8 cellular contexts compared by ENCODE assay signal in genomic region chr11:67438121-67438902, GRCh38. TPM values are rescaled to one million over a fixed set of nuclear protein-coding genes. Genes with fewer than 3 reads are reported as not detected.
A peak's percentile ranks its signal among the peaks of the same experiment; 100 is the strongest.
DNase-seq lines count a peak whose midpoint lies in the region; ATAC-seq and TF ChIP-seq lines count a peak whose summit lies in the region.

No MANE protein-coding gene starts in this region.

- no peaks in the 10 kb centered on the region for H3K27me3 ChIP-seq in vagina

- DNase-seq in left ventricle myocardium superior (peak; percentile 58), cardiac septum (ENCODE audit: low spot score) (no peak), neural crest cell (ENCODE audit: low read depth, low spot score) (no peak), vagina (ENCODE audit: extremely low spot score in 2 of 2) (no peak), GM03348 (ENCODE audit: low spot score) (no peak), HPDE6-E6E7 (ENCODE audit: extremely low spot score) (no peak), globus pallidus (ENCODE audit: low spot score) (no peak)
- peak; percentile 72 for DNase-seq in activated effector memory CD4-positive, alpha-beta T cell treated with Interleukin-2 at 50 U/mL for 16 hours

- peak overlapping the region; percentile 4 for H3K27ac ChIP-seq in vagina

- H3K36me3 Mint-ChIP-seq in neural crest cell (ENCODE audit: low read depth): peaks cover 3% of the 10 kb centered on the region

- H3K4me1 Mint-ChIP-seq in neural crest cell: peaks cover 4% of the 10 kb centered on the region

- no peak for TF ChIP-seq POLR2A in vagina (IDR thresholded peaks at IDR 0.05)

- peak overlapping the region; percentile 22 to 32 for H3K4me3 ChIP-seq in vagina

- no peaks in the 10 kb centered on the region for H3K9me3 ChIP-seq in vagina

- H3K27ac Mint-ChIP-seq in neural crest cell (ENCODE audit: unreplicated experiment): no peak overlapping the region

- H3K4me1 ChIP-seq in vagina: peaks cover 54% of the 10 kb centered on the region

- intact Hi-C loops in left ventricle myocardium superior (cut with micrococcal nuclease): no loop called here
- intact Hi-C loops in cardiac septum (cut with DNase I): no loop called here
- intact Hi-C loops in vagina (cut with DNase I): no loop called here

- peaks cover 0 to 57% of the 10 kb centered on the region in 2 donors for H3K36me3 ChIP-seq in vagina

- H3K9me3 Mint-ChIP-seq in neural crest cell: no peaks in the 10 kb centered on the region

- TF ChIP-seq CTCF in neural crest cell (conservative IDR thresholded peaks at IDR 0.05) (no peak), vagina (IDR thresholded peaks at IDR 0.05) (no peak)

- no peaks in the 10 kb centered on the region for H3K27me3 Mint-ChIP-seq in neural crest cell (ENCODE audit: low read depth)

- no peak for ATAC-seq in left ventricle myocardium superior

- peak overlapping the region; percentile 41 for H3K4me3 Mint-ChIP-seq in neural crest cell

RNA-seq across cellular contexts. Expression of gene PTPRCAP, which starts 0.8 kb away (rescaled TPM):
- total RNA-seq in left ventricle myocardium superior (2.0 TPM), cardiac septum (0.40 TPM), neural crest cell (0.84 and 1.6 TPM in 2 replicates), vagina (18.2 TPM)

RNA-seq across cellular contexts. Expression of gene CORO1B, which starts 5.0 kb away (rescaled TPM):
- total RNA-seq in left ventricle myocardium superior: 23.2 TPM
- 21.6 TPM for total RNA-seq in cardiac septum
- total RNA-seq in neural crest cell: 79.0 and 89.5 TPM in 2 replicates
- total RNA-seq in vagina: 70.7 TPM

RNA-seq across cellular contexts. Expression of gene RPS6KB2, which starts 10.0 kb away (rescaled TPM):
- total RNA-seq in left ventricle myocardium superior: 25.1 TPM
- total RNA-seq in cardiac septum: 23.2 TPM
- 48.4 and 55.0 TPM in 2 replicates for total RNA-seq in neural crest cell
- total RNA-seq in vagina: 50.6 TPM

RNA-seq across cellular contexts. Expression of gene GPR152, which starts 14.2 kb away (rescaled TPM):
- not detected for total RNA-seq in left ventricle myocardium superior
- total RNA-seq in cardiac septum: not detected
- not detected in 2 replicates for total RNA-seq in neural crest cell
- not detected for total RNA-seq in vagina

RNA-seq across cellular contexts. Expression of gene CABP4, which starts 16.8 kb away (rescaled TPM):
- 0.64 TPM for total RNA-seq in left ventricle myocardium superior
- total RNA-seq in cardiac septum: 0.11 TPM
- not detected in 2 replicates for total RNA-seq in neural crest cell
- 0.98 TPM for total RNA-seq in vagina

Comparison
In these comparisons a context has a peak if more than half of its experiments do, and no peak if none do; other contexts are left out.
1. DNase-seq: peak in left ventricle myocardium superior (single experiment) and activated effector memory CD4-positive, alpha-beta T cell treated with Interleukin-2 at 50 U/mL for 16 hours (single experiment); none in cardiac septum (single experiment), neural crest cell (single experiment), vagina (0 of 2), GM03348 (single experiment), HPDE6-E6E7 (single experiment) and globus pallidus (single experiment).